ENCODE assay signal across 21 cellular contexts in genomic region chr10:93181249-93181928, GRCh38.
"Had no signal": no experiment of that assay in that cellular context is flagged by ENCODE, and none has a peak within 500 bp of the region (broad histone marks: within the 10 kb centered on the region; RNA-seq: fewer than 3 reads in every experiment).

No MANE protein-coding gene starts in this region.

- H2AFZ ChIP-seq: hepatocyte had no signal

- H3K4me1 ChIP-seq: esophagus muscularis mucosa, right atrium auricular region, tibial nerve, vagina had no signal

- ATAC-seq: activated naive CD4-positive, alpha-beta T cell treated with anti-CD3 and anti-CD28 coated beads, Interleukin-2, amount 50 U/mL, for 72 hours; mucosa of descending colon; stimulated activated naive CD8-positive, alpha-beta T cell treated with anti-CD3 and anti-CD28 coated beads, Interleukin-15, Interleukin-2, amounts not matched to agents 100 U/mL and 50 U/mL, for 24 hours had no signal

- H3K79me2 ChIP-seq: hepatocyte had no signal

- H3K27ac ChIP-seq: esophagus muscularis mucosa, hepatocyte, tibial nerve, vagina, WERI-Rb-1 had no signal

- DNase-seq: activated CD4-positive, alpha-beta T cell treated with anti-CD3 and anti-CD28 coated beads for 1 hour; activated CD4-positive, alpha-beta T cell treated with anti-CD3 and anti-CD28 coated beads, Interleukin-2, amount 50 U/mL, for 1 hour; activated T-cell treated with anti-CD3 and anti-CD28 coated beads, Interleukin-2, amount 50 U/mL, for 1 hour; effector memory CD4-positive, alpha-beta T cell; glutamatergic neuron; immature natural killer cell; occipital lobe; stimulated activated CD4-positive, alpha-beta T cell treated with anti-CD3 and anti-CD28 coated beads, Interleukin-12 subunit alpha, Interleukin-12 subunit beta, amount 100 ng/mL, for 4 hours; stimulated activated CD4-positive, alpha-beta T cell treated with anti-CD3 and anti-CD28 coated beads, Interleukin-4, amount 100 ng/mL, for 4 hours; stimulated activated naive CD8-positive, alpha-beta T cell treated with anti-CD3 and anti-CD28 coated beads, Interleukin-15, Interleukin-2, amounts not matched to agents 100 U/mL and 50 U/mL, for 24 hours; T-helper 2 cell; WERI-Rb-1 had no signal

- H3K36me3 ChIP-seq: esophagus muscularis mucosa, right atrium auricular region, tibial nerve, vagina, WERI-Rb-1 had no signal

- H3K9me3 ChIP-seq: esophagus muscularis mucosa, mucosa of descending colon, right atrium auricular region, tibial nerve, vagina had no signal

- H3K4me2 ChIP-seq: hepatocyte had no signal

- H3K27me3 ChIP-seq: esophagus muscularis mucosa, hepatocyte, right atrium auricular region, tibial nerve, vagina had no signal

- H3K4me3 ChIP-seq: esophagus muscularis mucosa, hepatocyte, mucosa of descending colon, right atrium auricular region, tibial nerve, vagina had no signal

- FAIRE-seq: colon, frontal cortex had no signal
